In genomic region chr11:12043959-12044772, GRCh38 we compare ENCODE assay signal across 8 cellular contexts. TPM values are rescaled to one million over a fixed set of nuclear protein-coding genes. Genes with fewer than 3 reads are reported as not detected.
A peak's percentile ranks its signal among the peaks of the same experiment; 100 is the strongest.
DNase-seq lines count a peak whose midpoint lies in the region; ATAC-seq and TF ChIP-seq lines count a peak whose summit lies in the region.

No MANE protein-coding gene starts in this region.

- H2AFZ ChIP-seq in smooth muscle cell (ENCODE audit: low read depth), result no peak overlapping the region

- peak overlapping the region; percentile 72 for H3K9ac ChIP-seq in smooth muscle cell (ENCODE audit: low read depth)

- H3K27me3 ChIP-seq in breast epithelium, result no peaks in the 10 kb centered on the region
- H3K27me3 ChIP-seq in smooth muscle cell (ENCODE audit: low read depth), result no peaks in the 10 kb centered on the region

- H3K4me3 ChIP-seq in breast epithelium (peak overlapping the region in 2 of 3 donors; percentile 6 to 13), smooth muscle cell (no peak overlapping the region)

- H4K20me1 ChIP-seq in smooth muscle cell (ENCODE audit: low read depth), result no peaks in the 10 kb centered on the region

- TF ChIP-seq CTCF in breast epithelium (IDR thresholded peaks at IDR 0.05), result peak; percentile 96 to 97 (median 96)
- peak; percentile 93 for TF ChIP-seq CTCF in smooth muscle cell (IDR thresholded peaks at IDR 0.05; ENCODE audit: borderline replicate concordance, insufficient read depth, poor library complexity, severe bottlenecking)

- 9% methylated on average over 13 of the region's 13 CpGs for WGBS in smooth muscle cell (ENCODE audit: low lambda C conversion rate)

- peak overlapping the region; percentile 82 to 88 for H3K27ac ChIP-seq in breast epithelium
- peak overlapping the region; percentile 88 for H3K27ac ChIP-seq in smooth muscle cell (ENCODE audit: low read depth)

- no peak for ATAC-seq in GM21737 (IDR thresholded peaks at IDR 0.05; ENCODE audit: unreplicated experiment)

- H3K36me3 ChIP-seq in breast epithelium, result no peaks in the 10 kb centered on the region
- H3K36me3 ChIP-seq in smooth muscle cell (ENCODE audit: low read depth), result no peaks in the 10 kb centered on the region

- peaks cover 0 to 9% of the 10 kb centered on the region in 2 donors for H3K4me1 ChIP-seq in breast epithelium
- H3K4me1 ChIP-seq in smooth muscle cell (ENCODE audit: low read depth), result peaks cover 4% of the 10 kb centered on the region

- H3K4me2 ChIP-seq in smooth muscle cell, result peak overlapping the region; percentile 56

- H3F3A ChIP-seq in smooth muscle cell (ENCODE audit: low read depth), result peaks cover 14% of the 10 kb centered on the region

- no peaks in the 10 kb centered on the region for H3K9me3 ChIP-seq in breast epithelium
- no peaks in the 10 kb centered on the region for H3K9me3 ChIP-seq in smooth muscle cell (replicated peaks; ENCODE audit: low read depth)

- no peak for TF ChIP-seq POLR2A in breast epithelium (IDR thresholded peaks at IDR 0.05)

- intact Hi-C loops in breast epithelium (cut with DNase I; ENCODE audit: low total_unique reads), result loop anchor here (10.0 kb wide), 2 partner anchors 109 to 201 kb away; no protein-coding TSS in a partner anchor

- DNase-seq in Daoy (ENCODE audit: low read depth), result peak; percentile 94
- DNase-seq in HCEC 1CT, result peak; percentile 96
- DNase-seq in NCI-H146 treated with DMSO at 0.1 percent for 48 hours (lab: John Stamatoyannopoulos, UW; ENCODE audit: unreplicated experiment), result peak; percentile 62
- DNase-seq in UCSD-AML1 (lab: John Stamatoyannopoulos, UW; ENCODE audit: unreplicated experiment), result peak; percentile 62
- DNase-seq in breast epithelium (ENCODE audit: low spot score in 2 of 2), result peak; percentile 79 to 92
- peak; percentile 97 for DNase-seq in iris pigment epithelial cell (ENCODE audit: low read depth)
- DNase-seq in smooth muscle cell (lab: John Stamatoyannopoulos, UW; ENCODE audit: unreplicated experiment), result peak; percentile 28

- no peaks in the 10 kb centered on the region for H3K79me2 ChIP-seq in smooth muscle cell (ENCODE audit: low read depth)

RNA-seq across cellular contexts. Expression of gene DKK3, which starts 35.7 kb away (rescaled TPM):
- total RNA-seq in Daoy (2014; rRNA removed; shearing (Covaris generic)), result 44.6 and 46.5 TPM in 2 replicates
- total RNA-seq in breast epithelium (10 to 100 TPM; 18.2 to 88.5 (median 87.1) TPM), smooth muscle cell (112 and 113 TPM in 2 replicates)
- polyA plus RNA-seq in smooth muscle cell, result 100 and 105 TPM in 2 replicates

Comparison
In these comparisons a context has a peak if more than half of its experiments do, and no peak if none do; other contexts are left out.
1. DNase-seq: peak in every context shown above with its lines; median percentile 97 in iris pigment epithelial cell; 96 in HCEC 1CT; 94 in Daoy; 86 in breast epithelium; 62 in NCI-H146 treated with DMSO at 0.1 percent for 48 hours; 62 in UCSD-AML1; 28 in smooth muscle cell.